ENCODE assay signal across 1 cellular context in the genomic region with DNA sequence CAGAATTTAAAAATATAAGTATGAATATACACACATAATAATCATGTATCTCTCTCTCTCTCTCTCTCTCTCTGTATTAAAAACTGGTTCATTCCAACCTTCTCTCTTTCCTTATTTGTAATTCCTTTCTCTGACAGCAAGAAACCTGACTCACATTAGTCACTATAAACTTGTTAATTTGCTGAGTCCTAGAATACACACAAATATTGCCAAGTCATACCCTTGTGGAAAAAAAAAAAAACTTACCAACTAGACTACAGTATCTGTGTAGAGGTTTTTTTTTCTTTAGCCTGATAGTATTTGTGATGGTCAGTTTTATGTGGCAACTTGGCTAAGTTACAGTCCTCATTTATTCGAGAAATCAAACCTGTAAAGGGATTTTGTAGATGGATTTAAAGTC.
TF ChIP-seq lines count a peak whose summit lies in the region.

No MANE protein-coding gene starts in this region.

TF ChIP-seq in HepG2, 621 proteins besides CTCF, POLR2A, EP300 and RAD21:
- TF ChIP-seq MAFK (conservative IDR thresholded peaks at IDR 0.05 in 1 of 2, IDR thresholded peaks at IDR 0.05 in 1 of 2; ENCODE audit: low read length in 2 of 2) (peak; percentile 36 to 54; a peak in 3 of 4 replicates), ADNP (CRISPR knock-in tag; IDR thresholded peaks at IDR 0.05) (no peak), ZNF839 (CRISPR knock-in tag; IDR thresholded peaks at IDR 0.05; ENCODE audit: borderline replicate concordance) (no peak), EEA1 (CRISPR knock-in tag; IDR thresholded peaks at IDR 0.05; ENCODE audit: borderline replicate concordance) (no peak), ZNF562 (CRISPR knock-in tag; IDR thresholded peaks at IDR 0.05; ENCODE audit: borderline replicate concordance) (no peak), KLF6 (CRISPR knock-in tag; IDR thresholded peaks at IDR 0.05) (no peak), MAFF (IDR thresholded peaks at IDR 0.05; ENCODE audit: low read depth, low read length) (peak; percentile 47; the same call in 1 of the 2 replicates), NKX3-1 (CRISPR knock-in tag; IDR thresholded peaks at IDR 0.05) (no peak), GABPB1 (CRISPR knock-in tag; IDR thresholded peaks at IDR 0.05) (no peak), ZNF230 (CRISPR knock-in tag; IDR thresholded peaks at IDR 0.05) (no peak), ZFP37 (CRISPR knock-in tag; IDR thresholded peaks at IDR 0.05; ENCODE audit: borderline replicate concordance) (no peak), POLR2AphosphoS5 (IDR thresholded peaks at IDR 0.05; ENCODE audit: low read depth, low read length) (no peak)
- TF ChIP-seq, protein P1, sequence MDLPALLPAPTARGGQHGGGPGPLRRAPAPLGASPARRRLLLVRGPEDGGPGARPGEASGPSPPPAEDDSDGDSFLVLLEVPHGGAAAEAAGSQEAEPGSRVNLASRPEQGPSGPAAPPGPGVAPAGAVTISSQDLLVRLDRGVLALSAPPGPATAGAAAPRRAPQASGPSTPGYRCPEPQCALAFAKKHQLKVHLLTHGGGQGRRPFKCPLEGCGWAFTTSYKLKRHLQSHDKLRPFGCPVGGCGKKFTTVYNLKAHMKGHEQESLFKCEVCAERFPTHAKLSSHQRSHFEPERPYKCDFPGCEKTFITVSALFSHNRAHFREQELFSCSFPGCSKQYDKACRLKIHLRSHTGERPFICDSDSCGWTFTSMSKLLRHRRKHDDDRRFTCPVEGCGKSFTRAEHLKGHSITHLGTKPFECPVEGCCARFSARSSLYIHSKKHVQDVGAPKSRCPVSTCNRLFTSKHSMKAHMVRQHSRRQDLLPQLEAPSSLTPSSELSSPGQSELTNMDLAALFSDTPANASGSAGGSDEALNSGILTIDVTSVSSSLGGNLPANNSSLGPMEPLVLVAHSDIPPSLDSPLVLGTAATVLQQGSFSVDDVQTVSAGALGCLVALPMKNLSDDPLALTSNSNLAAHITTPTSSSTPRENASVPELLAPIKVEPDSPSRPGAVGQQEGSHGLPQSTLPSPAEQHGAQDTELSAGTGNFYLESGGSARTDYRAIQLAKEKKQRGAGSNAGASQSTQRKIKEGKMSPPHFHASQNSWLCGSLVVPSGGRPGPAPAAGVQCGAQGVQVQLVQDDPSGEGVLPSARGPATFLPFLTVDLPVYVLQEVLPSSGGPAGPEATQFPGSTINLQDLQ (CRISPR knock-in tag; IDR thresholded peaks at IDR 0.05) = no peak
- TF ChIP-seq, protein P2, sequence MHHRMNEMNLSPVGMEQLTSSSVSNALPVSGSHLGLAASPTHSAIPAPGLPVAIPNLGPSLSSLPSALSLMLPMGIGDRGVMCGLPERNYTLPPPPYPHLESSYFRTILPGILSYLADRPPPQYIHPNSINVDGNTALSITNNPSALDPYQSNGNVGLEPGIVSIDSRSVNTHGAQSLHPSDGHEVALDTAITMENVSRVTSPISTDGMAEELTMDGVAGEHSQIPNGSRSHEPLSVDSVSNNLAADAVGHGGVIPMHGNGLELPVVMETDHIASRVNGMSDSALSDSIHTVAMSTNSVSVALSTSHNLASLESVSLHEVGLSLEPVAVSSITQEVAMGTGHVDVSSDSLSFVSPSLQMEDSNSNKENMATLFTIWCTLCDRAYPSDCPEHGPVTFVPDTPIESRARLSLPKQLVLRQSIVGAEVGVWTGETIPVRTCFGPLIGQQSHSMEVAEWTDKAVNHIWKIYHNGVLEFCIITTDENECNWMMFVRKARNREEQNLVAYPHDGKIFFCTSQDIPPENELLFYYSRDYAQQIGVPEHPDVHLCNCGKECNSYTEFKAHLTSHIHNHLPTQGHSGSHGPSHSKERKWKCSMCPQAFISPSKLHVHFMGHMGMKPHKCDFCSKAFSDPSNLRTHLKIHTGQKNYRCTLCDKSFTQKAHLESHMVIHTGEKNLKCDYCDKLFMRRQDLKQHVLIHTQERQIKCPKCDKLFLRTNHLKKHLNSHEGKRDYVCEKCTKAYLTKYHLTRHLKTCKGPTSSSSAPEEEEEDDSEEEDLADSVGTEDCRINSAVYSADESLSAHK (CRISPR knock-in tag; IDR thresholded peaks at IDR 0.05; ENCODE audit: borderline replicate concordance) = no peak
- TF ChIP-seq, protein P3, sequence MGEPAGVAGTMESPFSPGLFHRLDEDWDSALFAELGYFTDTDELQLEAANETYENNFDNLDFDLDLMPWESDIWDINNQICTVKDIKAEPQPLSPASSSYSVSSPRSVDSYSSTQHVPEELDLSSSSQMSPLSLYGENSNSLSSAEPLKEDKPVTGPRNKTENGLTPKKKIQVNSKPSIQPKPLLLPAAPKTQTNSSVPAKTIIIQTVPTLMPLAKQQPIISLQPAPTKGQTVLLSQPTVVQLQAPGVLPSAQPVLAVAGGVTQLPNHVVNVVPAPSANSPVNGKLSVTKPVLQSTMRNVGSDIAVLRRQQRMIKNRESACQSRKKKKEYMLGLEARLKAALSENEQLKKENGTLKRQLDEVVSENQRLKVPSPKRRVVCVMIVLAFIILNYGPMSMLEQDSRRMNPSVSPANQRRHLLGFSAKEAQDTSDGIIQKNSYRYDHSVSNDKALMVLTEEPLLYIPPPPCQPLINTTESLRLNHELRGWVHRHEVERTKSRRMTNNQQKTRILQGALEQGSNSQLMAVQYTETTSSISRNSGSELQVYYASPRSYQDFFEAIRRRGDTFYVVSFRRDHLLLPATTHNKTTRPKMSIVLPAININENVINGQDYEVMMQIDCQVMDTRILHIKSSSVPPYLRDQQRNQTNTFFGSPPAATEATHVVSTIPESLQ (CRISPR knock-in tag; conservative IDR thresholded peaks at IDR 0.05) = no peak
- TF ChIP-seq, protein P4, sequence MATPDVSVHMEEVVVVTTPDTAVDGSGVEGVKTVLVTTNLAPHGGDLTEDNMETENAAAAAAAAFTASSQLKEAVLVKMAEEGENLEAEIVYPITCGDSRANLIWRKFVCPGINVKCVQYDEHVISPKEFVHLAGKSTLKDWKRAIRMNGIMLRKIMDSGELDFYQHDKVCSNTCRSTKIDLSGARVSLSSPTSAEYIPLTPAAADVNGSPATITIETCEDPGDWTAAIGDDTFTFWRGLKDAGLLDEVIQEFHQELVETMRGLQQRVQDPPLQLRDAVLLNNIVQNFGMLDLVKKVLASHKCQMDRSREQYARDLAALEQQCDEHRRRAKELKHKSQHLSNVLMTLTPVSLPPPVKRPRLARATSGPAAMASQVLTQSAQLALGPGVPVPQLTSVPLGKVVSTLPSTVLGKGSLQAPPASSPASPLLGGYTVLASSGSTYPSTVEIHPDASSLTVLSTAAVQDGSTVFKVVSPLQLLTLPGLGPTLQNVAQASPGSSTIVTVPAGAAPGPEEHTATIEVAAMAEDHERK (CRISPR knock-in tag; IDR thresholded peaks at IDR 0.05; ENCODE audit: low read depth) = no peak
